Comparison of ENCODE assay signal across 1 cellular context in genomic region chr16:20741555-20742285, GRCh38.
TF ChIP-seq lines count a peak whose summit lies in the region.

A gene with protein sequence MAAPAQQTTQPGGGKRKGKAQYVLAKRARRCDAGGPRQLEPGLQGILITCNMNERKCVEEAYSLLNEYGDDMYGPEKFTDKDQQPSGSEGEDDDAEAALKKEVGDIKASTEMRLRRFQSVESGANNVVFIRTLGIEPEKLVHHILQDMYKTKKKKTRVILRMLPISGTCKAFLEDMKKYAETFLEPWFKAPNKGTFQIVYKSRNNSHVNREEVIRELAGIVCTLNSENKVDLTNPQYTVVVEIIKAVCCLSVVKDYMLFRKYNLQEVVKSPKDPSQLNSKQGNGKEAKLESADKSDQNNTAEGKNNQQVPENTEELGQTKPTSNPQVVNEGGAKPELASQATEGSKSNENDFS (minus strand): TSS chr16:20741818. CDS start chr16:20741739, 79 bp downstream.

TF ChIP-seq in K562, 482 proteins besides CTCF, POLR2A, EP300 and RAD21 (continued from another document and continues in another):
- TF ChIP-seq, protein P1, sequence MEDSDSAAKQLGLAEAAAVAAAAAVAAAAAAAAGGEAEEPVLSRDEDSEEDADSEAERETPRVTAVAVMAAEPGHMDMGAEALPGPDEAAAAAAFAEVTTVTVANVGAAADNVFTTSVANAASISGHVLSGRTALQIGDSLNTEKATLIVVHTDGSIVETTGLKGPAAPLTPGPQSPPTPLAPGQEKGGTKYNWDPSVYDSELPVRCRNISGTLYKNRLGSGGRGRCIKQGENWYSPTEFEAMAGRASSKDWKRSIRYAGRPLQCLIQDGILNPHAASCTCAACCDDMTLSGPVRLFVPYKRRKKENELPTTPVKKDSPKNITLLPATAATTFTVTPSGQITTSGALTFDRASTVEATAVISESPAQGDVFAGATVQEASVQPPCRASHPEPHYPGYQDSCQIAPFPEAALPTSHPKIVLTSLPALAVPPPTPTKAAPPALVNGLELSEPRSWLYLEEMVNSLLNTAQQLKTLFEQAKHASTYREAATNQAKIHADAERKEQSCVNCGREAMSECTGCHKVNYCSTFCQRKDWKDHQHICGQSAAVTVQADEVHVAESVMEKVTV (CRISPR knock-in tag; IDR thresholded peaks at IDR 0.05), result no peak
- peak; percentile 65; the same call in 1 of the 2 replicates for TF ChIP-seq NKRF (IDR thresholded peaks at IDR 0.05; ENCODE audit: borderline replicate concordance)
- TF ChIP-seq NCOA2 (IDR thresholded peaks at IDR 0.05; ENCODE audit: partially characterized antibody in 2 of 2), result no peak
- TF ChIP-seq, protein P2, sequence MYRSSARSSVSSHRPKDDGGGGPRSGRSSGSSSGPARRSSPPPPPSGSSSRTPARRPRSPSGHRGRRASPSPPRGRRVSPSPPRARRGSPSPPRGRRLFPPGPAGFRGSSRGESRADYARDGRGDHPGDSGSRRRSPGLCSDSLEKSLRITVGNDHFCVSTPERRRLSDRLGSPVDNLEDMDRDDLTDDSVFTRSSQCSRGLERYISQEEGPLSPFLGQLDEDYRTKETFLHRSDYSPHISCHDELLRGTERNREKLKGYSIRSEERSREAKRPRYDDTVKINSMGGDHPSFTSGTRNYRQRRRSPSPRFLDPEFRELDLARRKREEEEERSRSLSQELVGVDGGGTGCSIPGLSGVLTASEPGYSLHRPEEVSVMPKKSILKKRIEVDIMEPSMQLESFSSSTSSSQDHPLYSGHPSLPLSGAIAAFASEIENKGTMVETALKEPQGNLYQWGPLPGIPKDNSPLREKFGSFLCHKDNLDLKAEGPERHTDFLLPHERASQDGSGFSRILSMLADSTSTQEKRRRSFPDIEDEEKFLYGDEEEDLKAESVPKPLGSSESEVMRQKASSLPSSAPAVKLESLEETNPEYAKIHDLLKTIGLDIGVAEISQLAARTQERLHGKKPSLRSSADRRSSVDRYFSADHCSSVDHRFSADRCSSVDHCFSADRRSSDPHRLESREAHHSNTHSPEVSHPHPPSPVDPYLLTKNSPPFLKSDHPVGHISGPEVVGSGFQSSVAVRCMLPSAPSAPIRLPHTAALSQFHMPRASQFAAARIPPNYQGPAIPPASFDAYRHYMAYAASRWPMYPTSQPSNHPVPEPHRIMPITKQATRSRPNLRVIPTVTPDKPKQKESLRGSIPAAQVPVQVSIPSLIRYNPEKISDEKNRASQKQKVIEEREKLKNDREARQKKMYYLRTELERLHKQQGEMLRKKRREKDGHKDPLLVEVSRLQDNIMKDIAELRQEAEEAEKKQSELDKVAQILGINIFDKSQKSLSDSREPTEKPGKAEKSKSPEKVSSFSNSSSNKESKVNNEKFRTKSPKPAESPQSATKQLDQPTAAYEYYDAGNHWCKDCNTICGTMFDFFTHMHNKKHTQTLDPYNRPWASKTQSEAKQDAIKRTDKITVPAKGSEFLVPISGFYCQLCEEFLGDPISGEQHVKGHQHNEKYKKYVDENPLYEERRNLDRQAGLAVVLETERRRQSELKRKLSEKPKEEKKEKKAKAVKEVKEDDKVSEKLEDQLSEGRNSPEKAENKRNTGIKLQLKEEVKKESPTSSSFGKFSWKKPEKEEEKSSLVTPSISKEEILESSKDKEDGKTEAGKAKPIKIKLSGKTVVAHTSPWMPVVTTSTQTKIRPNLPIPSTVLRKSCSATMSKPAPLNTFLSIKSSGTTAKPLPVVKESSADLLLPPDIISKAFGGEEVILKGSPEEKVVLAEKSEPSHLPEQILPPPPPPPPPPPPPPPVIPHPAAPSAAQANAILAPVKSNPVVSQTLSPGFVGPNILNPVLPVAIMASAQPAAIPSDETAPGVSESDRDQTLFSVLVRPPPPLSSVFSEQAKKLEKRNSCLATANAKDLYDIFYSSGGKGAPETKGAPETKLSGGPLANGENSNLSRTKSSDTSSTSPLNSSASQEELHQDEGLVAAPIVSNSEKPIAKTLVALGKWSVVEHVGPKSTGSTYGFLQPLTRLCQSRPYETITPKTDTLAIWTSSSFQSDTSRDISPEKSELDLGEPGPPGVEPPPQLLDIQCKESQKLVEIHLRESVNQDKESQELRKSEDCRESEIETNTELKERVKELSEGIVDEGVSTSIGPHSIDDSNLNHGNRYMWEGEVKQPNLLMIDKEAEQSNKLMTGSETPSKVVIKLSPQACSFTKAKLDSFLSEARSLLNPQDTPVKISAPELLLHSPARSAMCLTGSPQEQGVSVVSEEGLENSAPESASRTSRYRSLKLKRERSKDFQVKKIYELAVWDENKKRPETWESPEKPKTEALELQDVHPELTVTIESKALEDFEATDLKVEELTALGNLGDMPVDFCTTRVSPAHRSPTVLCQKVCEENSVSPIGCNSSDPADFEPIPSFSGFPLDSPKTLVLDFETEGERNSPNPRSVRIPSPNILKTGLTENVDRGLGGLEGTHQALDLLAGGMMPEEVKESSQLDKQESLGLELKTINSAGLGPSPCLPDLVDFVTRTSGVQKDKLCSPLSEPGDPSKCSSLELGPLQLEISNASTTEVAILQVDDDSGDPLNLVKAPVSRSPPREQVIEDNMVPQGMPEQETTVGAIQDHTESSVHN (IDR thresholded peaks at IDR 0.05; ENCODE audit: borderline replicate concordance in 1 of 2, low read depth in 1 of 2), result no peak
- no peak for TF ChIP-seq PHB2 (IDR thresholded peaks at IDR 0.05; ENCODE audit: low read depth)
- TF ChIP-seq, protein P3, sequence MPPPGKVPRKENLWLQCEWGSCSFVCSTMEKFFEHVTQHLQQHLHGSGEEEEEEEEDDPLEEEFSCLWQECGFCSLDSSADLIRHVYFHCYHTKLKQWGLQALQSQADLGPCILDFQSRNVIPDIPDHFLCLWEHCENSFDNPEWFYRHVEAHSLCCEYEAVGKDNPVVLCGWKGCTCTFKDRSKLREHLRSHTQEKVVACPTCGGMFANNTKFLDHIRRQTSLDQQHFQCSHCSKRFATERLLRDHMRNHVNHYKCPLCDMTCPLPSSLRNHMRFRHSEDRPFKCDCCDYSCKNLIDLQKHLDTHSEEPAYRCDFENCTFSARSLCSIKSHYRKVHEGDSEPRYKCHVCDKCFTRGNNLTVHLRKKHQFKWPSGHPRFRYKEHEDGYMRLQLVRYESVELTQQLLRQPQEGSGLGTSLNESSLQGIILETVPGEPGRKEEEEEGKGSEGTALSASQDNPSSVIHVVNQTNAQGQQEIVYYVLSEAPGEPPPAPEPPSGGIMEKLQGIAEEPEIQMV (tag; conservative IDR thresholded peaks at IDR 0.05; ENCODE audit: low read depth), result no peak
- 0 out of 4 replicates have a peak, but pooled peaks of 1 of the 2 experiments have one; percentile 9 for TF ChIP-seq SRF (CRISPR knock-in tag; IDR thresholded peaks at IDR 0.05)
- no peak for TF ChIP-seq GATA2 (CRISPR knock-in tag; IDR thresholded peaks at IDR 0.05)
- no peak for TF ChIP-seq BRD9 (IDR thresholded peaks at IDR 0.05; ENCODE audit: low read depth, partially characterized antibody)
- TF ChIP-seq SRSF3 (IDR thresholded peaks at IDR 0.05; ENCODE audit: insufficient read depth, low read length), result no peak
- TF ChIP-seq GTF2F1 (IDR thresholded peaks at IDR 0.05; ENCODE audit: low read depth, low read length), result peak; percentile 68; the same call in 1 of the 2 replicates
- TF ChIP-seq ZNF592 (IDR thresholded peaks at IDR 0.05), result peak; percentile 83
- TF ChIP-seq RB1 (IDR thresholded peaks at IDR 0.05; ENCODE audit: low read depth), result peak; percentile 60; the same call in 1 of the 2 replicates
- TF ChIP-seq KDM5B (IDR thresholded peaks at IDR 0.05; ENCODE audit: insufficient replicate concordance, low read depth, low read length), result peak; percentile 53
- TF ChIP-seq MIER1 (IDR thresholded peaks at IDR 0.05; ENCODE audit: low read depth), result no peak
- TF ChIP-seq NCOA4 (IDR thresholded peaks at IDR 0.05; ENCODE audit: partially characterized antibody), result no peak
- no peak; the same call in 1 of the 2 replicates for TF ChIP-seq CHD2 (IDR thresholded peaks at IDR 0.05; ENCODE audit: low read depth, low read length)
- TF ChIP-seq CAMTA2 (CRISPR knock-in tag; conservative IDR thresholded peaks at IDR 0.05), result 0 out of 2 replicates have a peak, but pooled peaks have one; percentile 41
- TF ChIP-seq VEZF1 (CRISPR knock-in tag; IDR thresholded peaks at IDR 0.05), result peak; percentile 90
- no peak for TF ChIP-seq ZNF449 (CRISPR knock-in tag; IDR thresholded peaks at IDR 0.05)
- TF ChIP-seq GABPB2 (CRISPR knock-in tag; conservative IDR thresholded peaks at IDR 0.05), result no peak
- TF ChIP-seq RBBP5 (IDR thresholded peaks at IDR 0.05; ENCODE audit: borderline replicate concordance, insufficient read depth, low read length, poor library complexity, severe bottlenecking), result peak; percentile 97
- TF ChIP-seq NR2F6 (CRISPR knock-in tag; IDR thresholded peaks at IDR 0.05), result peak; percentile 88
- TF ChIP-seq MCM5 (IDR thresholded peaks at IDR 0.05; ENCODE audit: low read depth), result no peak
- no peak for TF ChIP-seq GTF2A2 (tag; IDR thresholded peaks at IDR 0.05)
- TF ChIP-seq, protein P4, sequence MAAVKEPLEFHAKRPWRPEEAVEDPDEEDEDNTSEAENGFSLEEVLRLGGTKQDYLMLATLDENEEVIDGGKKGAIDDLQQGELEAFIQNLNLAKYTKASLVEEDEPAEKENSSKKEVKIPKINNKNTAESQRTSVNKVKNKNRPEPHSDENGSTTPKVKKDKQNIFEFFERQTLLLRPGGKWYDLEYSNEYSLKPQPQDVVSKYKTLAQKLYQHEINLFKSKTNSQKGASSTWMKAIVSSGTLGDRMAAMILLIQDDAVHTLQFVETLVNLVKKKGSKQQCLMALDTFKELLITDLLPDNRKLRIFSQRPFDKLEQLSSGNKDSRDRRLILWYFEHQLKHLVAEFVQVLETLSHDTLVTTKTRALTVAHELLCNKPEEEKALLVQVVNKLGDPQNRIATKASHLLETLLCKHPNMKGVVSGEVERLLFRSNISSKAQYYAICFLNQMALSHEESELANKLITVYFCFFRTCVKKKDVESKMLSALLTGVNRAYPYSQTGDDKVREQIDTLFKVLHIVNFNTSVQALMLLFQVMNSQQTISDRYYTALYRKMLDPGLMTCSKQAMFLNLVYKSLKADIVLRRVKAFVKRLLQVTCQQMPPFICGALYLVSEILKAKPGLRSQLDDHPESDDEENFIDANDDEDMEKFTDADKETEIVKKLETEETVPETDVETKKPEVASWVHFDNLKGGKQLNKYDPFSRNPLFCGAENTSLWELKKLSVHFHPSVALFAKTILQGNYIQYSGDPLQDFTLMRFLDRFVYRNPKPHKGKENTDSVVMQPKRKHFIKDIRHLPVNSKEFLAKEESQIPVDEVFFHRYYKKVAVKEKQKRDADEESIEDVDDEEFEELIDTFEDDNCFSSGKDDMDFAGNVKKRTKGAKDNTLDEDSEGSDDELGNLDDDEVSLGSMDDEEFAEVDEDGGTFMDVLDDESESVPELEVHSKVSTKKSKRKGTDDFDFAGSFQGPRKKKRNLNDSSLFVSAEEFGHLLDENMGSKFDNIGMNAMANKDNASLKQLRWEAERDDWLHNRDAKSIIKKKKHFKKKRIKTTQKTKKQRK (IDR thresholded peaks at IDR 0.05; ENCODE audit: borderline replicate concordance, low read depth, low read length), result no peak
